Comparison of ENCODE assay signal across 1 cellular context in genomic region chr2:238294393-238295143, GRCh38.
A peak's percentile ranks its signal among the peaks of the same experiment; 100 is the strongest.
TF ChIP-seq lines count a peak whose summit lies in the region.

No MANE protein-coding gene starts in this region.

TF ChIP-seq in HepG2, 621 proteins besides CTCF, POLR2A, EP300 and RAD21 (continued from another document and continues in another):
- TF ChIP-seq ZBTB10 (CRISPR knock-in tag; IDR thresholded peaks at IDR 0.05; ENCODE audit: borderline replicate concordance) (no peak), GLI4 (CRISPR knock-in tag; IDR thresholded peaks at IDR 0.05; ENCODE audit: borderline replicate concordance) (0 out of 2 replicates have a peak, but pooled peaks have one; percentile 45), HIVEP1 (CRISPR knock-in tag; IDR thresholded peaks at IDR 0.05) (no peak), ZFP41 (CRISPR knock-in tag; IDR thresholded peaks at IDR 0.05; ENCODE audit: borderline replicate concordance) (no peak), ZGPAT (CRISPR knock-in tag; IDR thresholded peaks at IDR 0.05) (peak; percentile 65), GTF2F1 (IDR thresholded peaks at IDR 0.05; ENCODE audit: low read length) (no peak), ARHGAP35 (CRISPR knock-in tag; IDR thresholded peaks at IDR 0.05; ENCODE audit: borderline replicate concordance) (no peak), CREB1 (IDR thresholded peaks at IDR 0.05) (no peak), CREB1 (CRISPR knock-in tag; IDR thresholded peaks at IDR 0.05) (no peak), ZNF382 (CRISPR knock-in tag; IDR thresholded peaks at IDR 0.05; ENCODE audit: borderline replicate concordance) (no peak), SRSF4 (IDR thresholded peaks at IDR 0.05; ENCODE audit: low read depth, low read length, poor library complexity, severe bottlenecking) (no peak), ZNF225 (CRISPR knock-in tag; IDR thresholded peaks at IDR 0.05) (no peak), ZNF484 (CRISPR knock-in tag; IDR thresholded peaks at IDR 0.05; ENCODE audit: borderline replicate concordance, low read depth) (no peak), ZNF556 (CRISPR knock-in tag; IDR thresholded peaks at IDR 0.05; ENCODE audit: borderline replicate concordance) (peak; percentile 63; the same call in 1 of the 2 replicates), ZNF550 (CRISPR knock-in tag; IDR thresholded peaks at IDR 0.05; ENCODE audit: borderline replicate concordance) (0 out of 2 replicates have a peak, but pooled peaks have one; percentile 45), ZNF687 (CRISPR knock-in tag; IDR thresholded peaks at IDR 0.05) (peak; percentile 86), KMT2A (CRISPR knock-in tag; IDR thresholded peaks at IDR 0.05) (peak; percentile 28; the same call in 1 of the 2 replicates), ISX (CRISPR knock-in tag; conservative IDR thresholded peaks at IDR 0.05) (no peak), ZNF160 (CRISPR knock-in tag; IDR thresholded peaks at IDR 0.05) (no peak), ATF2 (CRISPR knock-in tag; IDR thresholded peaks at IDR 0.05) (peak; percentile 21; the same call in 1 of the 2 replicates), SCMH1 (CRISPR knock-in tag; IDR thresholded peaks at IDR 0.05; ENCODE audit: borderline replicate concordance) (no peak), ZC3H13 (CRISPR knock-in tag; IDR thresholded peaks at IDR 0.05) (0 out of 2 replicates have a peak, but pooled peaks have one; percentile 53), SRSF9 (IDR thresholded peaks at IDR 0.05; ENCODE audit: borderline replicate concordance, insufficient read depth, low read depth, low read length, poor library complexity, severe bottlenecking) (no peak), ZMYM3 (CRISPR knock-in tag; IDR thresholded peaks at IDR 0.05) (no peak), ZSCAN12 (CRISPR knock-in tag; IDR thresholded peaks at IDR 0.05) (no peak), ZNF512 (CRISPR knock-in tag; IDR thresholded peaks at IDR 0.05) (peak; percentile 97; the same call in 1 of the 2 replicates), ZBTB14 (CRISPR knock-in tag; IDR thresholded peaks at IDR 0.05) (no peak), AHR (CRISPR knock-in tag; IDR thresholded peaks at IDR 0.05) (no peak), ZNF674 (CRISPR knock-in tag; IDR thresholded peaks at IDR 0.05; ENCODE audit: low read depth) (no peak), ZNF546 (CRISPR knock-in tag; conservative IDR thresholded peaks at IDR 0.05) (no peak), ZNF616 (CRISPR knock-in tag; IDR thresholded peaks at IDR 0.05; ENCODE audit: low read depth) (peak; percentile 16; the same call in 1 of the 2 replicates), SRF (IDR thresholded peaks at IDR 0.05; ENCODE audit: low read depth, low read length) (no peak), ZSCAN29 (CRISPR knock-in tag; conservative IDR thresholded peaks at IDR 0.05) (no peak), CBX1 (IDR thresholded peaks at IDR 0.05; ENCODE audit: low read depth) (no peak), KDM6A (CRISPR knock-in tag; IDR thresholded peaks at IDR 0.05; ENCODE audit: low read depth) (peak; percentile 22; the same call in 1 of the 2 replicates), CREM (IDR thresholded peaks at IDR 0.05) (peak; percentile 17; the same call in 1 of the 2 replicates), CREM (CRISPR knock-in tag; IDR thresholded peaks at IDR 0.05) (no peak), RFXAP (CRISPR knock-in tag; IDR thresholded peaks at IDR 0.05; ENCODE audit: borderline replicate concordance) (no peak), ZSCAN5A (CRISPR knock-in tag; IDR thresholded peaks at IDR 0.05; ENCODE audit: borderline replicate concordance) (no peak), ZBTB38 (CRISPR knock-in tag; IDR thresholded peaks at IDR 0.05) (no peak; the same call in 1 of the 2 replicates)
- TF ChIP-seq, protein P1, sequence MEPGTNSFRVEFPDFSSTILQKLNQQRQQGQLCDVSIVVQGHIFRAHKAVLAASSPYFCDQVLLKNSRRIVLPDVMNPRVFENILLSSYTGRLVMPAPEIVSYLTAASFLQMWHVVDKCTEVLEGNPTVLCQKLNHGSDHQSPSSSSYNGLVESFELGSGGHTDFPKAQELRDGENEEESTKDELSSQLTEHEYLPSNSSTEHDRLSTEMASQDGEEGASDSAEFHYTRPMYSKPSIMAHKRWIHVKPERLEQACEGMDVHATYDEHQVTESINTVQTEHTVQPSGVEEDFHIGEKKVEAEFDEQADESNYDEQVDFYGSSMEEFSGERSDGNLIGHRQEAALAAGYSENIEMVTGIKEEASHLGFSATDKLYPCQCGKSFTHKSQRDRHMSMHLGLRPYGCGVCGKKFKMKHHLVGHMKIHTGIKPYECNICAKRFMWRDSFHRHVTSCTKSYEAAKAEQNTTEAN (CRISPR knock-in tag; conservative IDR thresholded peaks at IDR 0.05), result no peak
- TF ChIP-seq, protein P2, sequence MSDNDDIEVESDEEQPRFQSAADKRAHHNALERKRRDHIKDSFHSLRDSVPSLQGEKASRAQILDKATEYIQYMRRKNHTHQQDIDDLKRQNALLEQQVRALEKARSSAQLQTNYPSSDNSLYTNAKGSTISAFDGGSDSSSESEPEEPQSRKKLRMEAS (IDR thresholded peaks at IDR 0.05), result peak; percentile 93
- TF ChIP-seq, protein P3, sequence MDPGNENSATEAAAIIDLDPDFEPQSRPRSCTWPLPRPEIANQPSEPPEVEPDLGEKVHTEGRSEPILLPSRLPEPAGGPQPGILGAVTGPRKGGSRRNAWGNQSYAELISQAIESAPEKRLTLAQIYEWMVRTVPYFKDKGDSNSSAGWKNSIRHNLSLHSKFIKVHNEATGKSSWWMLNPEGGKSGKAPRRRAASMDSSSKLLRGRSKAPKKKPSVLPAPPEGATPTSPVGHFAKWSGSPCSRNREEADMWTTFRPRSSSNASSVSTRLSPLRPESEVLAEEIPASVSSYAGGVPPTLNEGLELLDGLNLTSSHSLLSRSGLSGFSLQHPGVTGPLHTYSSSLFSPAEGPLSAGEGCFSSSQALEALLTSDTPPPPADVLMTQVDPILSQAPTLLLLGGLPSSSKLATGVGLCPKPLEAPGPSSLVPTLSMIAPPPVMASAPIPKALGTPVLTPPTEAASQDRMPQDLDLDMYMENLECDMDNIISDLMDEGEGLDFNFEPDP (CRISPR knock-in tag; conservative IDR thresholded peaks at IDR 0.05), result no peak; the same call in 1 of the 2 replicates
- TF ChIP-seq, protein P4, sequence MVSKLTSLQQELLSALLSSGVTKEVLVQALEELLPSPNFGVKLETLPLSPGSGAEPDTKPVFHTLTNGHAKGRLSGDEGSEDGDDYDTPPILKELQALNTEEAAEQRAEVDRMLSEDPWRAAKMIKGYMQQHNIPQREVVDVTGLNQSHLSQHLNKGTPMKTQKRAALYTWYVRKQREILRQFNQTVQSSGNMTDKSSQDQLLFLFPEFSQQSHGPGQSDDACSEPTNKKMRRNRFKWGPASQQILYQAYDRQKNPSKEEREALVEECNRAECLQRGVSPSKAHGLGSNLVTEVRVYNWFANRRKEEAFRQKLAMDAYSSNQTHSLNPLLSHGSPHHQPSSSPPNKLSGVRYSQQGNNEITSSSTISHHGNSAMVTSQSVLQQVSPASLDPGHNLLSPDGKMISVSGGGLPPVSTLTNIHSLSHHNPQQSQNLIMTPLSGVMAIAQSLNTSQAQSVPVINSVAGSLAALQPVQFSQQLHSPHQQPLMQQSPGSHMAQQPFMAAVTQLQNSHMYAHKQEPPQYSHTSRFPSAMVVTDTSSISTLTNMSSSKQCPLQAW (CRISPR knock-in tag; IDR thresholded peaks at IDR 0.05), result peak; percentile 28; the same call in 1 of the 2 replicates
